8 cellular contexts compared by ENCODE assay signal in the genomic region with DNA sequence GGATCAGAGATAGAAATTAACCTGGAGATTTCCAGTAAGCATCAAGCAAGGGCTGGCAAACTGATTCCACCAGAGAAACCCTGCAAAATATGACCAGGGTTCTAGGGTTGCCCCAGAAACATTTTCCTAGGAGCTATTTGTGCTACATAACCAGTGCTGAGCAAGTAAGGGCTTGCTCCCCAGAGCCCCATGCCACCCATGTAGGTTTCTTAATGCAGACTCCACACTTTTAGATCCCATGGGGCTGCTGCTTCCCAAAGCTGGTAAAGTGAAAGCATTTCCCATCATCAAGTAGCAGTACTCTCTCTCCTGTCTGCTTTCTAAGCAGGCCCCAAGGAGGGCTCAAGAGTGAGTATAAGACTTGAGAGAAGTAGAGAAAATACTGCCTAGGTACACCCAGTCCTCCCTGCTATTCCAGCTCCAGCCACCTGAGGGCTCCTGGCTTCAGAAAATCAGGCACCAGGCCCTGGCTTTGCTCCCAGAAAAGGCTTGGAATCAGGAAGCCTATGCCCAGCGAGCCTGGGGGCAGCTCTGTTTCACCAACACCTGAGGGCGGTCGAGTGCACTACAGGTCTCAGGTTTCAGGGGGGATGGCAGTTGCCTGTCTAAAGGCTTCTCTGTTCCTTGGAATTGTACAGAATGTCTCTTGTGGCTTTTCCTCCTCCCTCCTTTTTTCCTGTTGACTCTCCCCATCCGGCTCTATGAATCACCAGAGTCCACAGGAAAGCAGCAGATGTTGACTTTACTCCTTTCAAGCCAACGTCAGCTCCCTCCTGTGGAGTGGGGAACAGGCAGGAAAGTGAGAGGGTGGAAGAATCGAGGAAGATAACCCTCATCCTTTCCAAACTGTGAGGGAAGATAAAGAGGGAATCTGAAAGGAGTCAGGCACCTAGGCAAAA. TPM values are rescaled to one million over a fixed set of nuclear protein-coding genes. Genes with fewer than 3 reads are reported as not detected.
DNase-seq lines count a peak whose midpoint lies in the region; ATAC-seq and TF ChIP-seq lines count a peak whose summit lies in the region.

No MANE protein-coding gene starts in this region.

- peak overlapping the region; percentile 71 for H3K27ac ChIP-seq in adipose tissue (ENCODE audit: low read depth, low read length)
- H3K27ac ChIP-seq in transverse colon = peak overlapping the region; percentile 81 to 83 (median 81)

- H3K36me3 ChIP-seq in transverse colon = no peaks in the 10 kb centered on the region

- intact Hi-C loops in Right ventricle myocardium inferior (cut with DNase I) = loop anchor here (1.0 to 5.0 kb wide), 4 partner anchors 16 to 121 kb away; partner anchors contain the start of genes PIAS3 and RBM8A
- intact Hi-C loops in transverse colon (cut with DNase I; ENCODE audit: low total_unique reads) = no loop called here

- H3K27me3 ChIP-seq in transverse colon = no peaks in the 10 kb centered on the region

- TF ChIP-seq CTCF in omental fat pad (IDR thresholded peaks at IDR 0.05) = peak in 2 of 3 donors; percentile 74 to 77
- peak; percentile 91 to 98 (median 93) for TF ChIP-seq CTCF in transverse colon (IDR thresholded peaks at IDR 0.05)

- H3K9me3 ChIP-seq in transverse colon = no peaks in the 10 kb centered on the region

- peak; percentile 27 for TF ChIP-seq POLR2A in transverse colon (IDR thresholded peaks at IDR 0.05)

- DNase-seq in GM04504 (ENCODE audit: low read depth) = peak; percentile 97
- peak; percentile 94 for DNase-seq in NCI-H1048 (lab: John Stamatoyannopoulos, UW)
- peak; percentile 88 for DNase-seq in Right ventricle myocardium inferior (ENCODE audit: missing footprints)
- peak; percentile 92 for DNase-seq in omental fat pad (ENCODE audit: low spot score)
- DNase-seq in transverse colon = peak; percentile 94

- H3K4me3 ChIP-seq in transverse colon = peak overlapping the region in 1 of 4 donors; percentile 4

- in situ Hi-C loops in transverse colon (cut with MboI; ENCODE audit: low pct_ligation_motif_present in 1 of 4, low pct_unique_long_range_greater_than_20kb in 1 of 4, low sequenced_read_pairs in 3 of 4) = loop anchor here in 1 of 4 donors (25.0 kb wide), 1 partner anchor 120 kb away; the partner anchor contains the start of gene HJV

- peak; percentile 96 for ATAC-seq in SK-N-SH treated with all-trans-retinoic acid at 6 μM for 48 hours
- ATAC-seq in Right ventricle myocardium inferior = peak; percentile 91
- peak; percentile 98 for ATAC-seq in omental fat pad (ENCODE audit: low FRiP score)
- ATAC-seq in HG03439 (IDR thresholded peaks at IDR 0.05; ENCODE audit: unreplicated experiment) = no peak

- TF ChIP-seq EP300 in transverse colon (IDR thresholded peaks at IDR 0.05; ENCODE audit: low read depth) = no peak

- 5 to 7% (median 6%) methylated on average over 6 of the region's 6 CpGs for WGBS in adipose tissue, 3 donors
- 8% methylated on average over 6 of the region's 6 CpGs; no CpG with 5 or more reads in 1 of the 2 donors for WGBS in transverse colon (ENCODE audit: low coverage in 1 of 2), 2 donors

- peaks cover 14 to 24% (median 19%) of the 10 kb centered on the region in 4 donors for H3K4me1 ChIP-seq in transverse colon

TF ChIP-seq in SK-N-SH treated with all-trans-retinoic acid at 6 μM for 48 hours, 23 proteins besides CTCF, POLR2A, EP300 and RAD21:
- TF ChIP-seq ZC3H10 (CRISPR knock-in tag; IDR thresholded peaks at IDR 0.05) = 0 out of 2 replicates have a peak, but pooled peaks have one; percentile 23
- TF ChIP-seq GLIS3 (CRISPR knock-in tag; IDR thresholded peaks at IDR 0.05) = no peak
- TF ChIP-seq TOX (CRISPR knock-in tag; IDR thresholded peaks at IDR 0.05; ENCODE audit: borderline replicate concordance) = peak; percentile 44; the same call in 1 of the 2 replicates

RNA-seq across cellular contexts. Expression of gene ANKRD35, which starts 6.2 kb away (rescaled TPM):
- polyA plus RNA-seq in adipose tissue = 1 to 10 TPM in 2 of 3 donors, under 1 TPM in 1; 0.58 to 8.0 (median 3.6) TPM
- total RNA-seq in Right ventricle myocardium inferior (1.1 TPM), omental fat pad (1 to 10 TPM; 1.3 to 9.5 (median 2.0) TPM), transverse colon (1 to 10 TPM in 3 of 4 donors, not detected in 1; 1.1 to 1.8 (median 1.4) TPM)

RNA-seq across cellular contexts. Expression of gene ITGA10, which starts 18.0 kb away (rescaled TPM):
- 1 to 10 TPM in 2 of 3 donors, under 1 TPM in 1; 0.64 to 1.8 (median 1.2) TPM for polyA plus RNA-seq in adipose tissue
- 0.73 TPM for total RNA-seq in Right ventricle myocardium inferior
- total RNA-seq in omental fat pad = 1 to 10 TPM; 1.6 to 2.2 (median 2.1) TPM
- 10 to 100 TPM in 1 of 4 donors, 1 to 10 TPM in 3; 2.2 to 18.1 (median 5.4) TPM for total RNA-seq in transverse colon

RNA-seq across cellular contexts. Expression of gene PEX11B, which starts 26.7 kb away (rescaled TPM):
- polyA plus RNA-seq in adipose tissue = 10 to 100 TPM; 11.4 to 18.3 (median 15.1) TPM
- total RNA-seq in Right ventricle myocardium inferior (19.2 TPM), omental fat pad (10 to 100 TPM; 10.2 to 25.2 (median 15.7) TPM), transverse colon (10 to 100 TPM in 3 of 4 donors, 1 to 10 TPM in 1; 8.8 to 38.9 (median 27.0) TPM)

RNA-seq across cellular contexts. Expression of gene PIAS3, which starts 33.0 kb away (rescaled TPM):
- polyA plus RNA-seq in adipose tissue = 10 to 100 TPM; 12.0 to 21.7 (median 17.4) TPM
- 15.7 TPM for total RNA-seq in Right ventricle myocardium inferior
- 10 to 100 TPM in 2 of 4 donors, 1 to 10 TPM in 2; 7.8 to 25.1 (median 14.5) TPM for total RNA-seq in omental fat pad
- 10 to 100 TPM; 10.2 to 71.6 (median 17.8) TPM for total RNA-seq in transverse colon

RNA-seq across cellular contexts. Expression of gene RBM8A, which starts 35.4 kb away (rescaled TPM):
- 100 to 1,000 TPM in 2 of 3 donors, 10 to 100 TPM in 1; 45.6 to 132 (median 102) TPM for polyA plus RNA-seq in adipose tissue
- total RNA-seq in Right ventricle myocardium inferior = 63.6 TPM
- 100 to 1,000 TPM; 114 to 189 (median 116) TPM for total RNA-seq in omental fat pad
- 100 to 1,000 TPM in 2 of 4 donors, 10 to 100 TPM in 2; 23.6 to 122 (median 99.1) TPM for total RNA-seq in transverse colon
